ENCODE assay signal across 2 cellular contexts in the genomic region with DNA sequence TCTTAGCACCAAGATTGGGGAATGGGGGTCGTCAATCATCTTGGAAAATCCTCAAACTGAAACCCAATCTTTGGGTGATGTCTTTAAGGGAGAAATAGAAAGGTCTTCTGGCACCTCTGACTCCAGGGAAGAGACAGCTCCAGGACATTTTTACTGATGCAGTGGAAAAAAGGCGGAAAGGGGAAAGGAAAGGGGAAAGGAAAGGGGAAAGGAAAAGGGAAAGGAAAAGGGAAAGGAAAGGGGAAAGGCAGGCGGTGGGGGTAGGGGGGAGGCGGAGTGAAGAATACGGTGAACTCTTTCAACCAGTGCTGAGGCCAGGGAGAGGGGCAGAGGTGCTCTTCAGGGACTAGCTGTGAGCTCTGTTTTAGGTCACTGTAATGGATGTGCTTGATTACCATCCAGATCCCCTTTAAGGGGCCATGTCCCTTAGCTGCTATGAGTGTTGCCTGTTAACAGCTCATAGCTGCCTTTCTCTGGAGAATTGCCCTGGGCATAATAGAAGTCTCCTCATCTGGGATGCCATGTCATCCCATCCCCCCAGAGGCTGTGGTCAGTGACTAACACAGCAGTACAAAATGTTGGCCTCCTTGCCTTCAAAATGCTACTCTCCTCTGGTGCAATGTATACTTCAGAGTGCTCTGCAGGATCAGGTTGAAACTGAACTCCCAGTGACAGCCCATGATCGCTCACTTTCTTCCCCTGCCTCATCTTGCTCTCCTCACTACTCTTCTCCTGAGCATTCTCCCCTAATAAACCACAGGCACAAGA.
TF ChIP-seq lines count a peak whose summit lies in the region.

No MANE protein-coding gene starts in this region.

TF ChIP-seq in A549, 52 proteins besides CTCF, POLR2A, EP300 and RAD21 (continued from another document):
- TF ChIP-seq, protein P1, sequence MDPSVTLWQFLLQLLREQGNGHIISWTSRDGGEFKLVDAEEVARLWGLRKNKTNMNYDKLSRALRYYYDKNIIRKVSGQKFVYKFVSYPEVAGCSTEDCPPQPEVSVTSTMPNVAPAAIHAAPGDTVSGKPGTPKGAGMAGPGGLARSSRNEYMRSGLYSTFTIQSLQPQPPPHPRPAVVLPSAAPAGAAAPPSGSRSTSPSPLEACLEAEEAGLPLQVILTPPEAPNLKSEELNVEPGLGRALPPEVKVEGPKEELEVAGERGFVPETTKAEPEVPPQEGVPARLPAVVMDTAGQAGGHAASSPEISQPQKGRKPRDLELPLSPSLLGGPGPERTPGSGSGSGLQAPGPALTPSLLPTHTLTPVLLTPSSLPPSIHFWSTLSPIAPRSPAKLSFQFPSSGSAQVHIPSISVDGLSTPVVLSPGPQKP (IDR thresholded peaks at IDR 0.05; ENCODE audit: low read depth, low read length), result no peak

TF ChIP-seq in SK-N-SH, 30 proteins besides CTCF, POLR2A, EP300 and RAD21 (continued from another document):
- peak; percentile 29; the same call in 1 of the 2 replicates for TF ChIP-seq PBX3 (IDR thresholded peaks at IDR 0.05)
- TF ChIP-seq CHD2 (IDR thresholded peaks at IDR 0.05; ENCODE audit: low read length, partially characterized antibody), result no peak
TF ChIP-seq in SK-N-SH: peak in this region for 8.
